In the genomic region with DNA sequence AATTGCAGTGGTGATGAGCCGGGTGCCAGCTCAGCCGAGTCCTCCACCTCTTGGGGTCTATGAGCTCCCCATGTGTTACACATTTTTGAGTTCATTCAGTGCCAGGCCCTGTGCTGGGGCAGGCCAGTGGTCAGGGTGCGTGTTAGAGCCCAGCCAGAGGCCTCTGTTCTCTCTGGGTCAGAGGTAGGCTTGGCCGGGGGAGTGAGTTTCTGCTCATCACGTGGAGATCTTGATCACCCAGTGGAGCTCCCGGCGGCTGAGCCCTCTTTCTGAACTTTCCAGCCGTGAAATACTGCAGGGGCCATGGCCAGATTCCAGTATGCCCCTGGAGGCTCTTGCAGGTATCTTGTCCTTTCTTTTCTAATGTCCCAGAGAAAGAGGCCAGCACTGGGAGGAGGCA, we compare ENCODE assay signal across 16 cellular contexts.
DNase-seq lines count a peak whose midpoint lies in the region; ATAC-seq, FAIRE-seq and TF ChIP-seq lines count a peak whose summit lies in the region.
"Had no signal": no experiment of that assay in that cellular context is flagged by ENCODE, and none has a peak within 500 bp of the region (broad histone marks: within the 10 kb centered on the region; RNA-seq: fewer than 3 reads in every experiment).

No MANE protein-coding gene starts in this region.

- no peak overlapping the region for H2BK5ac ChIP-seq in neuronal stem cell (ENCODE audit: low read length)

- peaks cover 45% of the 10 kb centered on the region for H4K20me1 ChIP-seq in GM23338 (replicated peaks; ENCODE audit: insufficient read depth)

- CTCF ChIA-PET in A549 (lab: Yijun Ruan, JAX) (interaction anchor here (0.6 to 3.5 kb wide), 4 partner anchors 40 to 802 kb away, joined by 4 to 20 read pairs (median 9); no protein-coding TSS in a partner anchor), WTC11 (lab: Charles Lee) (interaction anchor here (0.8 to 1.0 kb wide), 3 partner anchors 41 to 63 kb away, joined by 4 to 7 read pairs (median 5); no protein-coding TSS in a partner anchor)

- H4K8ac ChIP-seq in neuronal stem cell (ENCODE audit: low read depth, low read length): no peak overlapping the region

- H3K4me2 ChIP-seq in A549: no peak overlapping the region
- H3K4me2 ChIP-seq in GM23338: no peak overlapping the region
- H3K4me2 ChIP-seq in neuronal stem cell (ENCODE audit: insufficient read depth, low read length, poor library complexity, severe bottlenecking): no peak overlapping the region

- peaks cover 49% of the 10 kb centered on the region for H3K4me1 ChIP-seq in A549
- H3K4me1 ChIP-seq in GM23338 (ENCODE audit: insufficient read depth): peaks cover 28% of the 10 kb centered on the region
- peaks cover 0 to 2% of the 10 kb centered on the region in 2 donors for H3K4me1 ChIP-seq in neuronal stem cell (ENCODE audit: control insufficient read depth in 2 of 2, insufficient read depth in 1 of 2, low read depth in 1 of 2, low read length in 2 of 2)

- no peak overlapping the region for H2AFZ ChIP-seq in GM23338
- H2AFZ ChIP-seq in neuronal stem cell (ENCODE audit: low read length): no peak overlapping the region
- H2AFZ ChIP-seq: GM23248 had no signal

- no peaks in the 10 kb centered on the region for H3K9me2 ChIP-seq in GM23338 (ENCODE audit: insufficient read depth)

- 0 out of 2 replicates have a peak overlapping the region, but pooled peaks have one; percentile 39 for H3K27ac Mint-ChIP-seq in GM23338
- H3K27ac Mint-ChIP-seq in WTC11: peak overlapping the region; percentile 94
- H3K27ac Mint-ChIP-seq in activated T-helper 2 cell treated with anti-CD3 and anti-CD28 coated beads, Interferon-gamma antibody, Interleukin-2, Interleukin-4, amounts not matched to agents 10 μg/mL and 5 μg/mL and 100 μg/mL, durations not matched to agents 14 hours and 24 hours and 36 hours: no peak overlapping the region

- H3K9ac ChIP-seq in neuronal stem cell (ENCODE audit: low read depth, low read length, poor library complexity): no peak overlapping the region
- H3K9ac ChIP-seq: GM23248 had no signal

- H3K27me3 Mint-ChIP-seq in GM23338 (ENCODE audit: insufficient read depth, low read depth, poor library complexity) (peaks cover 4% of the 10 kb centered on the region), WTC11 (ENCODE audit: low read depth) (no peaks in the 10 kb centered on the region)
- no peaks in the 10 kb centered on the region for H3K27me3 Mint-ChIP-seq in activated T-helper 2 cell treated with anti-CD3 and anti-CD28 coated beads, Interferon-gamma antibody, Interleukin-2, Interleukin-4, amounts not matched to agents 10 μg/mL and 5 μg/mL and 100 μg/mL, durations not matched to agents 14 hours and 24 hours and 36 hours (ENCODE audit: low read depth)

- no peak overlapping the region for H3K14ac ChIP-seq in neuronal stem cell (ENCODE audit: low read length)

- no peak for DNase-seq in A549 (ENCODE audit: low read depth in 1 of 2, low spot score in 1 of 2)
- DNase-seq in GM23338 (ENCODE audit: low spot score): no peak
- no peak for DNase-seq in WTC11 (ENCODE audit: low spot score)
- no peak for DNase-seq in neuronal stem cell (ENCODE audit: low spot score)
- DNase-seq in activated T-helper 2 cell treated with anti-CD3 and anti-CD28 coated beads, Interferon-gamma antibody, Interleukin-2, Interleukin-4, amounts not matched to agents 10 μg/mL and 5 μg/mL and 100 μg/mL, durations not matched to agents 14 hours and 24 hours and 36 hours (ENCODE audit: low spot score): no peak
- no peak for DNase-seq in GM10266 (ENCODE audit: extremely low spot score)
- DNase-seq: C1 segment of cervical spinal cord, GM23248, NCI-H187 treated with DMSO at 0.1 percent for 48 hours, NCI-H446, NCI-H69, SIG-M5 had no signal

- peaks cover 43% of the 10 kb centered on the region for H3K4me1 Mint-ChIP-seq in GM23338
- H3K4me1 Mint-ChIP-seq in WTC11: peaks cover 53% of the 10 kb centered on the region
- no peaks in the 10 kb centered on the region for H3K4me1 Mint-ChIP-seq in activated T-helper 2 cell treated with anti-CD3 and anti-CD28 coated beads, Interferon-gamma antibody, Interleukin-2, Interleukin-4, amounts not matched to agents 10 μg/mL and 5 μg/mL and 100 μg/mL, durations not matched to agents 14 hours and 24 hours and 36 hours (ENCODE audit: low read depth)

- H2BK12ac ChIP-seq in neuronal stem cell (ENCODE audit: low read length): no peak overlapping the region

- H3K9me3 ChIP-seq in A549 (no peaks in the 10 kb centered on the region), neuronal stem cell (replicated peaks in 1 of 2; ENCODE audit: control insufficient read depth in 2 of 2, insufficient read depth in 1 of 2, low read depth in 1 of 2, low read length in 2 of 2) (no peaks in the 10 kb centered on the region)

- no peaks in the 10 kb centered on the region; the same call in 1 of the 2 replicates for H3K36me3 ChIP-seq in GM23338 (ENCODE audit: insufficient read depth)
- no peaks in the 10 kb centered on the region for H3K36me3 ChIP-seq in neuronal stem cell (replicated peaks in 1 of 2; ENCODE audit: control insufficient read depth in 2 of 2, insufficient read depth in 2 of 2, low read length in 2 of 2)

- 84% methylated on average over 8 of the region's 8 CpGs for WGBS in A549 (ENCODE audit: missing lambda C conversion rate)
- no CpG with 5 or more reads among the region's 8 CpGs for WGBS in neuronal stem cell (ENCODE audit: extremely low coverage in 2 of 2, insufficient read length in 2 of 2, insufficient replicate concordance in 1 of 2), 2 donors

- H3K27ac ChIP-seq in A549 (peak overlapping the region; percentile 1 to 21; a peak in 3 of 6 replicates), GM23338 (ENCODE audit: low read depth) (no peak overlapping the region), neuronal stem cell (replicated peaks; ENCODE audit: low read length) (no peak overlapping the region)
- H3K27ac ChIP-seq: GM23248 had no signal

- no peaks in the 10 kb centered on the region for H3K79me1 ChIP-seq in neuronal stem cell (ENCODE audit: low read depth, low read length)

- no peak for TF ChIP-seq POLR2A in A549 (IDR thresholded peaks at IDR 0.05; ENCODE audit: low read length)

- no peak for TF ChIP-seq CTCF in A549 (IDR thresholded peaks at IDR 0.05)
- TF ChIP-seq CTCF in GM23338 (conservative IDR thresholded peaks at IDR 0.05; ENCODE audit: low read depth in 2 of 2): no peak
- TF ChIP-seq CTCF in WTC11 (IDR thresholded peaks at IDR 0.05): no peak
- TF ChIP-seq CTCF in GM10266 (IDR thresholded peaks at IDR 0.05; ENCODE audit: control insufficient read depth, insufficient read depth, low read depth, missing control alignments): no peak

- peak overlapping the region; percentile 30 for H2BK15ac ChIP-seq in neuronal stem cell (ENCODE audit: low read length)

- H3K36me3 Mint-ChIP-seq in GM23338 (ENCODE audit: low read depth) (peaks cover 3% of the 10 kb centered on the region; the same call in 1 of the 3 replicates), WTC11 (peaks cover 7% of the 10 kb centered on the region; the same call in 1 of the 2 replicates)
- no peaks in the 10 kb centered on the region for H3K36me3 Mint-ChIP-seq in activated T-helper 2 cell treated with anti-CD3 and anti-CD28 coated beads, Interferon-gamma antibody, Interleukin-2, Interleukin-4, amounts not matched to agents 10 μg/mL and 5 μg/mL and 100 μg/mL, durations not matched to agents 14 hours and 24 hours and 36 hours (ENCODE audit: low read depth)

- H2AK5ac ChIP-seq in neuronal stem cell (ENCODE audit: low read depth, low read length): peak overlapping the region; percentile 19

- H4K91ac ChIP-seq in neuronal stem cell (ENCODE audit: low read depth, low read length, poor library complexity): no peak overlapping the region

- no peak overlapping the region for H3K23ac ChIP-seq in neuronal stem cell (ENCODE audit: low read depth, low read length, poor library complexity)

- no peak for FAIRE-seq in A549 (lab: Jason Lieb, UNC)
- FAIRE-seq: A204.1, K562, RCC 7860 had no signal

- H3F3A ChIP-seq in GM23338 (replicated peaks; ENCODE audit: low read depth): no peaks in the 10 kb centered on the region; the same call in 1 of the 2 replicates

- peaks cover 98% of the 10 kb centered on the region for H3K79me2 ChIP-seq in GM23338 (replicated peaks; ENCODE audit: insufficient read depth)

- no peak overlapping the region for H3K4me3 ChIP-seq in A549
- H3K4me3 ChIP-seq in GM23338: no peak overlapping the region
- H3K4me3 ChIP-seq in neuronal stem cell (ENCODE audit: low read length in 2 of 2): no peak overlapping the region
- H3K4me3 ChIP-seq: GM23248, K562 had no signal

- H2BK120ac ChIP-seq in neuronal stem cell (ENCODE audit: low read depth, low read length): no peak overlapping the region

- H3K18ac ChIP-seq in neuronal stem cell (ENCODE audit: low read length): peak overlapping the region; percentile 44

- H3K9me3 Mint-ChIP-seq in GM23338 (no peaks in the 10 kb centered on the region), WTC11 (no peaks in the 10 kb centered on the region)
- no peaks in the 10 kb centered on the region for H3K9me3 Mint-ChIP-seq in activated T-helper 2 cell treated with anti-CD3 and anti-CD28 coated beads, Interferon-gamma antibody, Interleukin-2, Interleukin-4, amounts not matched to agents 10 μg/mL and 5 μg/mL and 100 μg/mL, durations not matched to agents 14 hours and 24 hours and 36 hours

- H3K4me3 Mint-ChIP-seq in GM23338 (no peak overlapping the region), WTC11 (no peak overlapping the region)
- no peak overlapping the region for H3K4me3 Mint-ChIP-seq in activated T-helper 2 cell treated with anti-CD3 and anti-CD28 coated beads, Interferon-gamma antibody, Interleukin-2, Interleukin-4, amounts not matched to agents 10 μg/mL and 5 μg/mL and 100 μg/mL, durations not matched to agents 14 hours and 24 hours and 36 hours (ENCODE audit: low read depth)

- H3K4ac ChIP-seq in neuronal stem cell (ENCODE audit: low read length): no peak overlapping the region

- ATAC-seq in A549: no peak
- no peak for ATAC-seq in GM23338
- no peak for ATAC-seq in WTC11
- no peak for ATAC-seq in GM18511 (IDR thresholded peaks at IDR 0.05; ENCODE audit: unreplicated experiment)
- ATAC-seq: K562 had no signal

- no peak for TF ChIP-seq RAD21 in A549 (conservative IDR thresholded peaks at IDR 0.05 in 1 of 2, IDR thresholded peaks at IDR 0.05 in 1 of 2)

- no peaks in the 10 kb centered on the region for H3K27me3 ChIP-seq in GM23338 (ENCODE audit: insufficient read depth)
- no peaks in the 10 kb centered on the region for H3K27me3 ChIP-seq in neuronal stem cell (ENCODE audit: control insufficient read depth in 3 of 3, insufficient read depth in 3 of 3, low read depth in 1 of 3, low read length in 3 of 3)

- no peak for TF ChIP-seq EP300 in A549 (IDR thresholded peaks at IDR 0.05)

- POLR2A ChIA-PET in A549 (lab: Yijun Ruan, JAX) (no interaction called here), WTC11 (lab: Charles Lee) (no interaction called here)

- intact Hi-C loops in activated T-helper 2 cell treated with anti-CD3 and anti-CD28 coated beads, Interferon-gamma antibody, Interleukin-2, Interleukin-4, amounts not matched to agents 10 μg/mL and 5 μg/mL and 100 μg/mL, durations not matched to agents 14 hours and 24 hours and 36 hours (cut with micrococcal nuclease): no loop called here

TF ChIP-seq in GM23338, 12 proteins besides CTCF, POLR2A, EP300 and RAD21 (continues in another document):
- TF ChIP-seq EZH2 (IDR thresholded peaks at IDR 0.05; ENCODE audit: low read depth, unreplicated experiment): no peak

TF ChIP-seq in WTC11, 78 proteins besides CTCF, POLR2A, EP300 and RAD21 (continues in another document):
- TF ChIP-seq FOXJ3 (CRISPR knock-in tag; IDR thresholded peaks at IDR 0.05; ENCODE audit: borderline replicate concordance): no peak
- TF ChIP-seq ZBTB21 (CRISPR knock-in tag; IDR thresholded peaks at IDR 0.05; ENCODE audit: borderline replicate concordance): no peak

Comparison
In these comparisons a context has a peak if more than half of its experiments do, and no peak if none do; other contexts are left out.
1. H3K27ac ChIP-seq: peak in A549 (2 of 2); none in GM23338 (single experiment) and neuronal stem cell (single experiment).